15 cellular contexts compared by ENCODE assay signal in genomic region chr19:309206-309565, GRCh38.
"Had no signal": no experiment of that assay in that cellular context is flagged by ENCODE, and none has a peak within 500 bp of the region (broad histone marks: within the 10 kb centered on the region; RNA-seq: fewer than 3 reads in every experiment).

No MANE protein-coding gene starts in this region.

- H3K4me3 ChIP-seq: right lobe of liver, testis had no signal

- H3K9me3 ChIP-seq: right lobe of liver, testis had no signal

- ATAC-seq: activated naive CD4-positive, alpha-beta T cell treated with anti-CD3 and anti-CD28 coated beads, Interleukin-2, amount 50 U/mL, for 72 hours; activated T-helper 17 cell treated with anti-CD3 and anti-CD28 coated beads, Interleukin-2, amount 50 U/mL, for 72 hours; foreskin keratinocyte; left colon; natural killer cell had no signal

- H3K27ac ChIP-seq: foreskin keratinocyte, right lobe of liver, testis had no signal

- DNase-seq: activated CD4-positive, alpha-beta T cell treated with anti-CD3 and anti-CD28 coated beads for 1 hour; activated CD4-positive, alpha-beta T cell treated with anti-CD3 and anti-CD28 coated beads, Interleukin-2, amount 50 U/mL, for 4 hours; activated T-cell treated with anti-CD3 and anti-CD28 coated beads for 4 hours; central memory CD4-positive, alpha-beta T cell; effector CD8-positive, alpha-beta T cell; foreskin keratinocyte; immature natural killer cell; left colon; natural killer cell; right lobe of liver; T-helper 1 cell; T1000; testis had no signal

- H3K27me3 ChIP-seq: foreskin keratinocyte, right lobe of liver, testis had no signal

- H3K4me1 ChIP-seq: foreskin keratinocyte, right lobe of liver, testis had no signal
